ENCODE assay signal across 8 cellular contexts in the genomic region with DNA sequence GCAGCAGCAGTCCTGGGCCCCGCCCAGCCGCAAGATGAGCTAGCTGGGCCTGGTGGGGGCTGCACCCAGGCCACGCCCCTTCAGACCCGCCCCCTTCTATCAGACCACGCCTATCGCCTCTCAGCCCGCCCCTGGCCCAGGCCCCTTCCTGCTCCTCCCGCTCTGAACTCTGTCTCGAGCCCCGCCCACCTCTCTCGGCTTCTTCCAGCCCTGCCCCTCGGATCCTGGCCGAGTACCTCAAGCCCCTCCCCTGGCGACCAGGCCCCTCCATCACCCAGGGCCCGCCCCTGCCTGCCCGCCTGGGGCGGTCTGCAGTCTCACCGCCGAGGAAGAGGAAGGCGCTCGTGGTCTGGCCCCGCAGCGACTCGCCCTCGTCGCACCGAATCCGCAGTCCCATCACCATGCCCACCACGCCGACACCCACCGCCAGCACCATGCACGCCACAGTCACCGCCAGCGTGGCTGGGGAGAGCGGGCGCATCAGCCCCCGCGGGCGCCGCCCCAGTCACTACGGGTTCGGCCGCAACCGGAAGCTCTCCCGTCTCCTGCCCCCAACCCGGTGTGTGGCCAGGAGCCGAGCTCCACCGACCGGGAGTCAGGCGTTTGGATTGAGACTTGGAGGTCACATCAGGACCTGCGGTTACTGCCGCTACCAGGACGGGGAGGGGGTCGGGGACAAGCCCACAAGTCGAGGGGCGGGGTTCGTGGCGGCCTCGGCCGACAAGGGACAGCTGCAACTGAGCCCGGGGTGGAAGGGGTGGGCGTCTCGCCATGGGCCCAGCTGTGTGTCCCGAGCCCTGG. TPM values are rescaled to one million over a fixed set of nuclear protein-coding genes. Genes with fewer than 3 reads are reported as not detected.
DNase-seq lines count a peak whose midpoint lies in the region; ATAC-seq and TF ChIP-seq lines count a peak whose summit lies in the region.

No MANE protein-coding gene starts in this region.

- DNase-seq in Daoy (ENCODE audit: low read depth) = peak; percentile 99
- DNase-seq in Kasumi-1 (lab: John Stamatoyannopoulos, UW) = peak; percentile 97
- peak; percentile 72 to 98 (median 87) for DNase-seq in T-cell
- DNase-seq in amniotic epithelial cell (ENCODE audit: low read depth) = peak; percentile 98
- peak; percentile 99 for DNase-seq in heart right ventricle
- peak; percentile 100 for DNase-seq in posterior vena cava (ENCODE audit: low spot score)
- DNase-seq in upper lobe of right lung = peak; percentile 99

- no peaks in the 10 kb centered on the region for H3K36me3 Mint-ChIP-seq in T-cell

- H3K27me3 Mint-ChIP-seq in T-cell = no peaks in the 10 kb centered on the region

- H3K4me1 ChIP-seq in heart right ventricle = peaks cover 0 to 50% (median 24%) of the 10 kb centered on the region in 9 donors
- H3K4me1 ChIP-seq in upper lobe of right lung = peaks cover 11% of the 10 kb centered on the region

- peak overlapping the region; percentile 93 to 97 for H3K27ac Mint-ChIP-seq in T-cell

- no peaks in the 10 kb centered on the region for H3K27me3 ChIP-seq in heart right ventricle
- no peaks in the 10 kb centered on the region for H3K27me3 ChIP-seq in upper lobe of right lung

- H3K36me3 ChIP-seq in heart right ventricle = no peaks in the 10 kb centered on the region
- no peaks in the 10 kb centered on the region for H3K36me3 ChIP-seq in upper lobe of right lung

- peak; percentile 60 for ATAC-seq in GM21825 (IDR thresholded peaks at IDR 0.05; ENCODE audit: unreplicated experiment)
- peak; percentile 77 to 83 (median 80) for ATAC-seq in T-cell (replicated peaks in 1 of 4)
- peak; percentile 90 to 96 (median 93) for ATAC-seq in heart right ventricle
- ATAC-seq in upper lobe of right lung = peak; percentile 93

- intact Hi-C loops in heart right ventricle (cut with DNase I) (loop anchor here in 4 of 10 donors (1.0 to 10.0 kb wide), 4 partner anchors 27 to 263 kb away; partner anchors contain the start of gene CTU1 (in 1 of the 4)), posterior vena cava (cut with DNase I) (loop anchor here in 1 of 2 donors (2.0 kb wide), 1 partner anchor 27 kb away; no protein-coding TSS in a partner anchor), upper lobe of right lung (cut with DNase I) (no loop called here)

- H3K4me3 Mint-ChIP-seq in T-cell = peak overlapping the region; percentile 96 to 98 (median 96)

- WGBS in heart right ventricle, 2 donors = 1% methylated on average over 60 to 64 of the region's 64 CpGs

- POLR2A ChIA-PET in T-cell (lab: Charles Lee) = no interaction called here

- H3K4me3 ChIP-seq in heart right ventricle (peak overlapping the region; percentile 60 to 93 (median 80)), upper lobe of right lung (peak overlapping the region; percentile 85)

- peaks cover 66 to 79% (median 75%) of the 10 kb centered on the region in 3 donors for H3K4me1 Mint-ChIP-seq in T-cell

- CTCF ChIA-PET in T-cell (lab: Charles Lee) = interaction anchor here in 1 of 2 donors (0.7 to 1.4 kb wide), 3 partner anchors 13 to 28 kb away, joined by 4 to 5 read pairs (median 5); no protein-coding TSS in a partner anchor

- TF ChIP-seq CTCF in heart right ventricle (IDR thresholded peaks at IDR 0.05) (peak in 1 of 9 donors; percentile 6), upper lobe of right lung (IDR thresholded peaks at IDR 0.05) (no peak)

- H3K27ac ChIP-seq in heart right ventricle (peak overlapping the region; percentile 89 to 98 (median 96)), upper lobe of right lung (peak overlapping the region; percentile 92)

- H3K9me3 Mint-ChIP-seq in T-cell = no peaks in the 10 kb centered on the region

- no peaks in the 10 kb centered on the region for H3K9me3 ChIP-seq in heart right ventricle
- no peaks in the 10 kb centered on the region for H3K9me3 ChIP-seq in upper lobe of right lung

RNA-seq across cellular contexts. Expression of gene CLDND2, which starts 1.0 kb away (rescaled TPM):
- not detected in 2 replicates for total RNA-seq in Daoy (2014; rRNA removed; shearing (Covaris generic))
- total RNA-seq in T-cell = 1 to 10 TPM; 2.0 to 8.5 (median 5.8) TPM
- 1 to 10 TPM in 9 of 10 donors, not detected in 1; 1.4 to 2.2 (median 1.6) TPM for total RNA-seq in heart right ventricle
- 1 to 10 TPM in 1 of 2 donors, not detected in 1; 1.2 TPM for polyA plus RNA-seq in heart right ventricle
- 1 to 10 TPM in 1 of 2 donors, under 1 TPM in 1; 0.62 to 1.2 TPM for total RNA-seq in posterior vena cava
- 0.64 TPM for total RNA-seq in upper lobe of right lung

RNA-seq across cellular contexts. Expression of gene ETFB, which starts 1.6 kb away (rescaled TPM):
- total RNA-seq in Daoy (2014; rRNA removed; shearing (Covaris generic)) = 155 and 193 TPM in 2 replicates
- 10 to 100 TPM; 37.8 to 67.8 (median 61.1) TPM for total RNA-seq in T-cell
- total RNA-seq in heart right ventricle = 100 to 1,000 TPM; 220 to 444 (median 318) TPM
- polyA plus RNA-seq in heart right ventricle = 100 to 1,000 TPM; 396 to 542 TPM
- total RNA-seq in posterior vena cava = 10 to 100 TPM; 44.4 to 50.8 TPM
- 54.5 TPM for total RNA-seq in upper lobe of right lung

RNA-seq across cellular contexts. Expression of gene NKG7, which starts 4.7 kb away (rescaled TPM):
- total RNA-seq in Daoy (2014; rRNA removed; shearing (Covaris generic)) = not detected in 2 replicates
- total RNA-seq in T-cell = 100 to 1,000 TPM in 4 of 5 donors, 10 to 100 TPM in 1; 42.9 to 356 (median 105) TPM
- total RNA-seq in heart right ventricle = 10 to 100 TPM in 1 of 10 donors, 1 to 10 TPM in 6, under 1 TPM in 3; 0.47 to 23.1 (median 2.2) TPM
- 1 to 10 TPM; 2.0 to 3.1 TPM for polyA plus RNA-seq in heart right ventricle
- 1 to 10 TPM; 3.0 to 4.8 TPM for total RNA-seq in posterior vena cava
- total RNA-seq in upper lobe of right lung = 25.1 TPM

RNA-seq across cellular contexts. Expression of gene LIM2, which starts 20.0 kb away (rescaled TPM):
- total RNA-seq in Daoy (2014; rRNA removed; shearing (Covaris generic)) = not detected in 2 replicates
- total RNA-seq in T-cell (not detected), heart right ventricle (not detected), posterior vena cava (not detected), upper lobe of right lung (not detected)
- not detected for polyA plus RNA-seq in heart right ventricle

RNA-seq across cellular contexts. Expression of gene C19orf84, which starts 22.6 kb away (rescaled TPM):
- total RNA-seq in Daoy (2014; rRNA removed; shearing (Covaris generic)) = not detected in 2 replicates
- total RNA-seq in T-cell = not detected
- not detected for total RNA-seq in heart right ventricle
- not detected for polyA plus RNA-seq in heart right ventricle
- total RNA-seq in posterior vena cava = not detected
- total RNA-seq in upper lobe of right lung = not detected

Comparison
In these comparisons a context has a peak if more than half of its experiments do, and no peak if none do; other contexts are left out.
1. Peak in every context shown above with its lines: DNase-seq, ATAC-seq, H3K4me3 ChIP-seq and H3K27ac ChIP-seq.